Comparison of ENCODE assay signal across 1 cellular context in the genomic region with DNA sequence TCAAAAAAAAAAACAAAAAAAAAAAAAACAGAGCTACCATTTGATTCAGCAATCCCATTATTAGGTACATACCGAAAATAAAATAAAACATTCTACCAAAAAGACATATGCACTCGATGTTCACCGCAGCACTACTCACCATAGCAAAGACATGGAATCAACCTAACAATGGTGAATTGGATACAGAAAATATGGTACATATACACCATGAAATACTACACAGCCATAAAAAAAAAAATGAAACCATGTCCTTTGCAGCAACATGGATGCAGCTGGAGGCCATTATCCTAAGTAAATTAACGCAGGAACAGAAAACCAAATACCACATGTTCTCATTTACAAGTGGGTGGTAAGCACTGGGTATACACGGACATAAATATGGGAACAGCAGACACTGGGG.
TF ChIP-seq lines count a peak whose summit lies in the region.

No MANE protein-coding gene starts in this region.

TF ChIP-seq in HepG2, 621 proteins besides CTCF, POLR2A, EP300 and RAD21:
- TF ChIP-seq MTF1 (CRISPR knock-in tag; IDR thresholded peaks at IDR 0.05), result no peak
